8 cellular contexts compared by ENCODE assay signal in genomic region chr17:27294689-27295630, GRCh38. TPM values are rescaled to one million over a fixed set of nuclear protein-coding genes. Genes with fewer than 3 reads are reported as not detected.
A peak's percentile ranks its signal among the peaks of the same experiment; 100 is the strongest.
DNase-seq lines count a peak whose midpoint lies in the region; ATAC-seq and TF ChIP-seq lines count a peak whose summit lies in the region.

No MANE protein-coding gene starts in this region.

- TF ChIP-seq CTCF in activated B cell treated with CpG ODN at 0.5 μM for 24 hours (IDR thresholded peaks at IDR 0.05) (no peak), lung (IDR thresholded peaks at IDR 0.05; ENCODE audit: control extremely low read depth, extremely low read depth) (no peak)

- H3K4me1 Mint-ChIP-seq in activated B cell treated with CpG ODN at 0.5 μM for 24 hours = peaks cover 54% of the 10 kb centered on the region

- H3K27me3 Mint-ChIP-seq in activated B cell treated with CpG ODN at 0.5 μM for 24 hours = no peaks in the 10 kb centered on the region

- no peaks in the 10 kb centered on the region for H3K9me3 ChIP-seq in BLaER1
- H3K9me3 ChIP-seq in lung (ENCODE audit: control insufficient read depth in 2 of 2, insufficient read depth in 1 of 2, low read length in 1 of 2) = no peaks in the 10 kb centered on the region

- H3K27ac ChIP-seq in BLaER1 (peak overlapping the region; percentile 94), lung (ENCODE audit: low read depth in 1 of 2, low read length in 1 of 2) (peak overlapping the region; percentile 95 to 98)

- peak overlapping the region; percentile 81 for H3K4me3 ChIP-seq in BLaER1
- peak overlapping the region; percentile 80 for H3K4me3 ChIP-seq in lung

- H3K4me3 Mint-ChIP-seq in activated B cell treated with CpG ODN at 0.5 μM for 24 hours = peak overlapping the region; percentile 100

- DNase-seq in NCI-H2227 treated with DMSO at 0.1 percent for 48 hours (lab: John Stamatoyannopoulos, UW) = peak; percentile 51
- DNase-seq in activated B cell treated with CpG ODN at 0.5 μM for 24 hours = no peak
- DNase-seq in effector CD4-positive, alpha-beta T cell = peak; percentile 25
- peak; percentile 69 for DNase-seq in lung (ENCODE audit: low spot score)
- peak; percentile 33 for DNase-seq in stimulated activated naive CD8-positive, alpha-beta T cell treated with anti-CD3 and anti-CD28 coated beads, Interleukin-15, Interleukin-2, amounts not matched to agents 100 U/mL and 50 U/mL, for 24 hours

- POLR2A ChIA-PET in activated B cell treated with CpG ODN at 0.5 μM for 24 hours (lab: Charles Lee) = interaction anchor here (0.6 to 4.6 kb wide), 31 partner anchors 10 to 598 kb away, joined by 3 to 114 read pairs (median 4); partner anchors contain the start of genes KSR1 and LYRM9

- H3K9ac ChIP-seq in BLaER1 = peak overlapping the region; percentile 97

- CTCF ChIA-PET in activated B cell treated with CpG ODN at 0.5 μM for 24 hours (lab: Charles Lee) = interaction anchor here (0.7 to 4.9 kb wide), 5 partner anchors 37 to 305 kb away, joined by 3 to 26 read pairs (median 4); no protein-coding TSS in a partner anchor

- H3K4me1 ChIP-seq in BLaER1 = peaks cover 50% of the 10 kb centered on the region
- H3K4me1 ChIP-seq in lung (ENCODE audit: control insufficient read depth in 2 of 2, insufficient read depth in 2 of 2, low read length in 2 of 2) = peaks cover 17 to 20% of the 10 kb centered on the region in 2 donors

- intact Hi-C loops in activated B cell treated with CpG ODN at 0.5 μM for 24 hours (cut with micrococcal nuclease) = loop anchor here (1.0 to 5.0 kb wide), 9 partner anchors 13 to 290 kb away; partner anchors contain the start of gene KSR1

- ATAC-seq in GM18868 (IDR thresholded peaks at IDR 0.05; ENCODE audit: unreplicated experiment) = peak; percentile 38
- peak; percentile 38 for ATAC-seq in HG03108 (IDR thresholded peaks at IDR 0.05; ENCODE audit: unreplicated experiment)
- ATAC-seq in activated B cell treated with CpG ODN at 0.5 μM for 24 hours (ENCODE audit: low read depth) = peak; percentile 23
- peak; percentile 67 for ATAC-seq in lung (ENCODE audit: insufficient read depth, low FRiP score)
- ATAC-seq in stimulated activated naive CD8-positive, alpha-beta T cell treated with anti-CD3 and anti-CD28 coated beads, Interleukin-15, Interleukin-2, amounts not matched to agents 100 U/mL and 50 U/mL, for 24 hours = peak; percentile 33

- H4K20me1 ChIP-seq in BLaER1 = peaks cover 51% of the 10 kb centered on the region

- H3K27me3 ChIP-seq in BLaER1 (no peaks in the 10 kb centered on the region), lung (ENCODE audit: control insufficient read depth, insufficient read depth) (no peaks in the 10 kb centered on the region)

- H3K36me3 Mint-ChIP-seq in activated B cell treated with CpG ODN at 0.5 μM for 24 hours (ENCODE audit: low read depth) = peaks cover 31% of the 10 kb centered on the region

- no peaks in the 10 kb centered on the region for H3K9me3 Mint-ChIP-seq in activated B cell treated with CpG ODN at 0.5 μM for 24 hours

- WGBS in lung, 2 donors = 0 to 1% methylated on average over 21 of the region's 21 CpGs

- peaks cover 14% of the 10 kb centered on the region for H3K36me3 ChIP-seq in BLaER1
- H3K36me3 ChIP-seq in lung (ENCODE audit: control insufficient read depth in 2 of 2, insufficient read depth in 2 of 2, low read length in 2 of 2) = peaks cover 0 to 1% of the 10 kb centered on the region in 2 donors

- peak overlapping the region; percentile 64 for H3K4me2 ChIP-seq in BLaER1

- peak overlapping the region; percentile 99 for H3K27ac Mint-ChIP-seq in activated B cell treated with CpG ODN at 0.5 μM for 24 hours

RNA-seq across cellular contexts. Expression of gene WSB1, which starts 1.0 kb away (rescaled TPM):
- total RNA-seq in activated B cell treated with CpG ODN at 0.5 μM for 24 hours = 115 and 125 TPM in 2 replicates
- 100 to 1,000 TPM; 318 to 748 TPM for total RNA-seq in lung
- 100 to 1,000 TPM; 181 to 218 TPM for polyA plus RNA-seq in lung
